ENCODE assay signal across 20 cellular contexts in the genomic region with DNA sequence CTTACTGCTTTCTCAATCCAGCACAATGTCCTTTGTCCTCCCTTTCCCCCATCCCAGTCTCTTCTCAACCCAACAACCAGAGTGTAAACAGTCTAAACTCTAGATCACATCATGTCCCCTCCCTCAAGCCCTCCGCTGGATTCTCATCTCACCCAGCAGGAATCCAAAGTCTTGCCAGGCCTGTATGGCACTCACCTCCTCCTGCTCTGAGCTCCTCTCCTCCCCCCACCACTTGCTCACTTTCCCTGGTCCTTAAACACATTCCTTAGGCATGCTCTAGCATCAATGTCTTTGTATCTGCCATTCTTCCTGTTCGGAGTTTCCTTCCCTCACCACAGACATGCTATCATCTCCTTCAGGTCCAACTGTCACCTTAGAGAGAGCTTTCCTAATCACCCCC.
"Had no signal": no experiment of that assay in that cellular context is flagged by ENCODE, and none has a peak within 500 bp of the region (broad histone marks: within the 10 kb centered on the region; RNA-seq: fewer than 3 reads in every experiment).

No MANE protein-coding gene starts in this region.

- H3K36me3 Mint-ChIP-seq: activated CD8-positive, alpha-beta memory T cell treated with anti-CD3 and anti-CD28 coated beads, Interleukin-2, amount 10 ng/mL, durations not matched to agents 7 days and 5 days had no signal

- FAIRE-seq: islet of Langerhans had no signal

- H3K4me3 Mint-ChIP-seq: activated CD4-positive, alpha-beta memory T cell treated with anti-CD3 and anti-CD28 coated beads, Interleukin-2, amount 10 ng/mL, durations not matched to agents 7 days and 5 days; activated CD8-positive, alpha-beta memory T cell treated with anti-CD3 and anti-CD28 coated beads, Interleukin-2, amount 10 ng/mL, durations not matched to agents 7 days and 5 days; activated naive CD4-positive, alpha-beta T cell treated with anti-CD3 and anti-CD28 coated beads, Interleukin-2, amount 50 U/mL, for 24 hours; activated T-cell treated with anti-CD3 and anti-CD28 coated beads, Interleukin-2, amount 50 U/mL, for 4 hours; neural crest cell; stimulated activated naive CD8-positive, alpha-beta T cell treated with anti-CD3 and anti-CD28 coated beads, Interleukin-15, Interleukin-2, amounts not matched to agents 100 ng/mL and 50 ng/mL, for 24 hours had no signal

- H3K27me3 ChIP-seq: foreskin keratinocyte, hepatocyte, suprapubic skin, transverse colon had no signal

- H3K27ac ChIP-seq: foreskin keratinocyte, hepatocyte, psoas muscle, suprapubic skin, transverse colon had no signal

- H3K4me3 ChIP-seq: hepatocyte, psoas muscle, skin epidermis, suprapubic skin, transverse colon had no signal

- H3K4me1 Mint-ChIP-seq: activated CD8-positive, alpha-beta memory T cell treated with anti-CD3 and anti-CD28 coated beads, Interleukin-2, amount 10 ng/mL, durations not matched to agents 7 days and 5 days; activated naive CD4-positive, alpha-beta T cell treated with anti-CD3 and anti-CD28 coated beads, Interleukin-2, amount 50 U/mL, for 24 hours; neural crest cell had no signal

- H2AFZ ChIP-seq: hepatocyte had no signal

- H3K9me3 ChIP-seq: psoas muscle, suprapubic skin, transverse colon had no signal

- DNase-seq: activated CD4-positive, alpha-beta memory T cell treated with anti-CD3 and anti-CD28 coated beads, Interleukin-2, amount 10 ng/mL, durations not matched to agents 7 days and 5 days; activated CD4-positive, alpha-beta T cell treated with anti-CD3 and anti-CD28 coated beads for 48 hours; activated CD8-positive, alpha-beta memory T cell treated with anti-CD3 and anti-CD28 coated beads, Interleukin-2, amount 10 ng/mL, durations not matched to agents 7 days and 5 days; activated T-cell treated with anti-CD3 and anti-CD28 coated beads, Interleukin-2, amount 50 U/mL, for 4 hours; dermis blood vessel endothelial cell; effector memory CD4-positive, alpha-beta T cell; foreskin keratinocyte; left colon; psoas muscle; right cardiac atrium; SW 1271; T-helper 2 cell; transverse colon had no signal

- H3K9me3 Mint-ChIP-seq: activated CD4-positive, alpha-beta memory T cell treated with anti-CD3 and anti-CD28 coated beads, Interleukin-2, amount 10 ng/mL, durations not matched to agents 7 days and 5 days; activated naive CD4-positive, alpha-beta T cell treated with anti-CD3 and anti-CD28 coated beads, Interleukin-2, amount 50 U/mL, for 24 hours; activated T-cell treated with anti-CD3 and anti-CD28 coated beads, Interleukin-2, amount 50 U/mL, for 4 hours; neural crest cell; stimulated activated naive CD8-positive, alpha-beta T cell treated with anti-CD3 and anti-CD28 coated beads, Interleukin-15, Interleukin-2, amounts not matched to agents 100 ng/mL and 50 ng/mL, for 24 hours had no signal

- H3K4me2 ChIP-seq: hepatocyte had no signal

- H3K27ac Mint-ChIP-seq: activated CD4-positive, alpha-beta memory T cell treated with anti-CD3 and anti-CD28 coated beads, Interleukin-2, amount 10 ng/mL, durations not matched to agents 7 days and 5 days; activated CD8-positive, alpha-beta memory T cell treated with anti-CD3 and anti-CD28 coated beads, Interleukin-2, amount 10 ng/mL, durations not matched to agents 7 days and 5 days; activated naive CD4-positive, alpha-beta T cell treated with anti-CD3 and anti-CD28 coated beads, Interleukin-2, amount 50 U/mL, for 24 hours; stimulated activated naive CD8-positive, alpha-beta T cell treated with anti-CD3 and anti-CD28 coated beads, Interleukin-15, Interleukin-2, amounts not matched to agents 100 ng/mL and 50 ng/mL, for 24 hours had no signal

- H3K4me1 ChIP-seq: foreskin keratinocyte, psoas muscle, transverse colon had no signal

- H3K27me3 Mint-ChIP-seq: activated naive CD4-positive, alpha-beta T cell treated with anti-CD3 and anti-CD28 coated beads, Interleukin-2, amount 50 U/mL, for 24 hours; stimulated activated naive CD8-positive, alpha-beta T cell treated with anti-CD3 and anti-CD28 coated beads, Interleukin-15, Interleukin-2, amounts not matched to agents 100 ng/mL and 50 ng/mL, for 24 hours had no signal

- ATAC-seq: activated CD8-positive, alpha-beta memory T cell treated with anti-CD3 and anti-CD28 coated beads, Interleukin-2, amount 10 ng/mL, durations not matched to agents 7 days and 5 days; activated T-cell treated with anti-CD3 and anti-CD28 coated beads, Interleukin-2, amount 50 U/mL, for 4 hours; foreskin keratinocyte; left colon; right cardiac atrium had no signal
